11 cellular contexts compared by ENCODE assay signal in genomic region chr17:10036511-10037061, GRCh38.
DNase-seq lines count a peak whose midpoint lies in the region; ATAC-seq and TF ChIP-seq lines count a peak whose summit lies in the region.
"Had no signal": no experiment of that assay in that cellular context is flagged by ENCODE, and none has a peak within 500 bp of the region (broad histone marks: within the 10 kb centered on the region; RNA-seq: fewer than 3 reads in every experiment).

No MANE protein-coding gene starts in this region.

- H3K4me3 ChIP-seq in muscle layer of duodenum (ENCODE audit: low read depth in 1 of 2, low read length in 2 of 2) (peak overlapping the region; percentile 56 to 66), testis (peak overlapping the region; percentile 7 to 42), brain microvascular endothelial cell (ENCODE audit: low read depth, low read length) (no peak overlapping the region)

- no peaks in the 10 kb centered on the region for H3K36me3 ChIP-seq in muscle layer of duodenum (ENCODE audit: control insufficient read depth in 1 of 2, insufficient read depth in 2 of 2, low read length in 2 of 2)
- H3K36me3 ChIP-seq in testis (ENCODE audit: low read depth, missing control alignments): no peaks in the 10 kb centered on the region
- no peaks in the 10 kb centered on the region for H3K36me3 ChIP-seq in brain microvascular endothelial cell (replicated peaks)

- in situ Hi-C loops in SK-MEL-5 (cut with HindIII; ENCODE audit: low pct_unique_long_range_greater_than_20kb, low sequenced_read_pairs): no loop called here
- in situ Hi-C loops in brain microvascular endothelial cell (cut with HindIII; ENCODE audit: low pct_ligation_motif_present, low sequenced_read_pairs): no loop called here

- DNase-seq in SK-MEL-5 (ENCODE audit: low read depth, low spot score) (peak; percentile 98), Right ventricle myocardium inferior (ENCODE audit: missing footprints) (peak; percentile 93), testis (peak; percentile 85), brain microvascular endothelial cell (no peak)
- DNase-seq in effector CD8-positive, alpha-beta T cell (lab: John Stamatoyannopoulos, UW): no peak
- no peak for DNase-seq in activated T-cell treated with anti-CD3 and anti-CD28 coated beads, Interleukin-2, amount 50 U/mL, for 1 hour
- DNase-seq: activated CD4-positive, alpha-beta T cell treated with anti-CD3 and anti-CD28 coated beads for 4 hours; Caco-2; SHP77 treated with DMSO at 0.1 percent for 48 hours had no signal

- no peak for TF ChIP-seq POLR2A in testis (IDR thresholded peaks at IDR 0.05)

- TF ChIP-seq CTCF in testis (IDR thresholded peaks at IDR 0.05) (no peak), brain microvascular endothelial cell (IDR thresholded peaks at IDR 0.05; ENCODE audit: low read depth, low read length, missing control alignments) (no peak)

- H3K9me3 ChIP-seq in muscle layer of duodenum (ENCODE audit: control insufficient read depth in 1 of 2, low read length in 2 of 2): no peaks in the 10 kb centered on the region
- no peaks in the 10 kb centered on the region for H3K9me3 ChIP-seq in testis
- H3K9me3 ChIP-seq: Caco-2 had no signal

- peak; percentile 94 for ATAC-seq in Right ventricle myocardium inferior
- no peak for ATAC-seq in GM21526 (IDR thresholded peaks at IDR 0.05; ENCODE audit: low FRiP score, unreplicated experiment)

- WGBS in testis, 2 donors: 40 to 59% methylated on average over 11 of the region's 11 CpGs

- peak overlapping the region; percentile 85 for H3K27ac ChIP-seq in muscle layer of duodenum (ENCODE audit: low read length)
- peak overlapping the region; percentile 53 to 82 for H3K27ac ChIP-seq in testis
- H3K27ac ChIP-seq in brain microvascular endothelial cell: no peak overlapping the region

- intact Hi-C loops in Right ventricle myocardium inferior (cut with DNase I) (loop anchor here (5.0 kb wide), 1 partner anchor 91 kb away; no protein-coding TSS in a partner anchor), testis (cut with DNase I; ENCODE audit: low total_unique reads) (no loop called here)

- H3K4me1 ChIP-seq in muscle layer of duodenum (ENCODE audit: control insufficient read depth in 1 of 2, insufficient read depth in 2 of 2, low read length in 2 of 2): peaks cover 3 to 14% of the 10 kb centered on the region in 2 donors
- H3K4me1 ChIP-seq in testis: peaks cover 31% of the 10 kb centered on the region
- H3K4me1 ChIP-seq: Caco-2 had no signal

- H3K27me3 ChIP-seq in muscle layer of duodenum (ENCODE audit: low read depth, low read length) (no peaks in the 10 kb centered on the region), testis (no peaks in the 10 kb centered on the region), brain microvascular endothelial cell (replicated peaks) (no peaks in the 10 kb centered on the region)

Comparison
In these comparisons a context has a peak if more than half of its experiments do, and no peak if none do; other contexts are left out.
1. DNase-seq: peak in SK-MEL-5 (single experiment), Right ventricle myocardium inferior (single experiment) and testis (single experiment); none in brain microvascular endothelial cell (single experiment), effector CD8-positive, alpha-beta T cell (single experiment) and activated T-cell treated with anti-CD3 and anti-CD28 coated beads, Interleukin-2, amount 50 U/mL, for 1 hour (single experiment).